In the genomic region with DNA sequence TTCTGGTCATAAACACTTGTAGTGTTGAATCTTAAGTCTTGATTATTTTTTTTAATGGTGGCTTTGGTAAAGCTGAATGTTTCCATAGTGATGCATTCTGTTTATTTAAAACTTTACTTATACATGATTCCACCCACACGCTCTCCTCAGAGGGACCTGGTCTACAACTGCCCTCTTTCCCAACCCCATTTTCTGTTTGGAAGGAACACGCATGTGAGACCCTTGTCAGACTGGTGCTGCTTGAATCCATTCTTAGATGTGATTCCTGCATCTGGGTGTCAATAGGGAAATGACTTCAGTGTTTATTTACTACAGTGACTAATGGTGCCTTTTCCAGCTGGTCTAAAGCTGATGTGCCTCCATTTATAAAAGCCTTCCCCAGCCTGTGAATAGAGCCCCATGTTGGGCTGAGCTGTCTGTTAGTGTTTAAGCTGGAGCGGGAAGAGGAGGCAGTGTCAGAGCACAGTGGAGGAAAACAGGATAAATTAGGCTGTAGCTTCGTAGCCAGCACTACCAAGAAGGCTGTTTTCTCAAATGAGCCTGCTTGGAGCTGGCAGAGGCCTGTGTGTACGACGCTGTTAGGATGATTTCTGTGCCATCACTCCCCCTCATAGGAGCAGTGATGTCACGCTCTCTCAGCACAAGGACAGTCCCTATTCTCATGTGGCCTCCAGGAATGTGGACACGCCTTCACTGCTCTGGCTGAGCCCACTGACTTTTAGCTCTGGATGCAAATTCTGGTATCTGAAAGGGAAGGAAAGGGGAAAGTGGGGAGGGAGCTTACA, we compare ENCODE assay signal across 8 cellular contexts. TPM values are rescaled to one million over a fixed set of nuclear protein-coding genes. Genes with fewer than 3 reads are reported as not detected.
A peak's percentile ranks its signal among the peaks of the same experiment; 100 is the strongest.
DNase-seq lines count a peak whose midpoint lies in the region; ATAC-seq and TF ChIP-seq lines count a peak whose summit lies in the region.

No MANE protein-coding gene starts in this region.

- in situ Hi-C loops in ACHN (cut with HindIII; ENCODE audit: low pct_ligation_motif_present, low pct_unique_long_range_greater_than_20kb, low sequenced_read_pairs) = no loop called here

- intact Hi-C loops in head of caudate nucleus (cut with DNase I) = no loop called here
- intact Hi-C loops in activated T-helper 2 cell treated with anti-CD3 and anti-CD28 coated beads, Interferon-gamma antibody, Interleukin-2, Interleukin-4, amounts not matched to agents 10 μg/mL and 5 μg/mL and 100 μg/mL, durations not matched to agents 14 hours and 24 hours and 36 hours (cut with micrococcal nuclease) = no loop called here

- POLR2A ChIA-PET in WTC11 (lab: Charles Lee) = interaction anchor here (0.6 kb wide), 1 partner anchor 23 kb away, joined by 4 read pairs; no protein-coding TSS in a partner anchor

- no peaks in the 10 kb centered on the region for H3K27me3 Mint-ChIP-seq in WTC11 (ENCODE audit: low read depth)
- no peaks in the 10 kb centered on the region for H3K27me3 Mint-ChIP-seq in activated T-helper 2 cell treated with anti-CD3 and anti-CD28 coated beads, Interferon-gamma antibody, Interleukin-2, Interleukin-4, amounts not matched to agents 10 μg/mL and 5 μg/mL and 100 μg/mL, durations not matched to agents 14 hours and 24 hours and 36 hours (ENCODE audit: low read depth)

- no peak overlapping the region for H3K4me3 Mint-ChIP-seq in WTC11
- no peak overlapping the region for H3K4me3 Mint-ChIP-seq in activated T-helper 2 cell treated with anti-CD3 and anti-CD28 coated beads, Interferon-gamma antibody, Interleukin-2, Interleukin-4, amounts not matched to agents 10 μg/mL and 5 μg/mL and 100 μg/mL, durations not matched to agents 14 hours and 24 hours and 36 hours (ENCODE audit: low read depth)

- no peak for TF ChIP-seq CTCF in WTC11 (IDR thresholded peaks at IDR 0.05)
- no peak for TF ChIP-seq CTCF in omental fat pad (IDR thresholded peaks at IDR 0.05)

- H3K9me3 Mint-ChIP-seq in WTC11 = no peaks in the 10 kb centered on the region
- H3K9me3 Mint-ChIP-seq in activated T-helper 2 cell treated with anti-CD3 and anti-CD28 coated beads, Interferon-gamma antibody, Interleukin-2, Interleukin-4, amounts not matched to agents 10 μg/mL and 5 μg/mL and 100 μg/mL, durations not matched to agents 14 hours and 24 hours and 36 hours = no peaks in the 10 kb centered on the region

- DNase-seq in AG08396 (ENCODE audit: low spot score) = peak; percentile 67
- DNase-seq in WTC11 (ENCODE audit: low spot score) = no peak
- DNase-seq in head of caudate nucleus = peak in 33 of 42 donors; percentile 28 to 85 (median 60)
- no peak for DNase-seq in omental fat pad (ENCODE audit: low spot score)
- DNase-seq in cerebellar nuclear complex (lab: John Stamatoyannopoulos, UW) = no peak
- DNase-seq in ACHN = no peak
- no peak for DNase-seq in activated T-helper 2 cell treated with anti-CD3 and anti-CD28 coated beads, Interferon-gamma antibody, Interleukin-2, Interleukin-4, amounts not matched to agents 10 μg/mL and 5 μg/mL and 100 μg/mL, durations not matched to agents 14 hours and 24 hours and 36 hours (ENCODE audit: low spot score)

- peak; percentile 19 for ATAC-seq in WTC11
- peak; percentile 21 for ATAC-seq in omental fat pad (ENCODE audit: low FRiP score)
- ATAC-seq in HG02763 (IDR thresholded peaks at IDR 0.05; ENCODE audit: unreplicated experiment) = no peak

- H3K27ac Mint-ChIP-seq in WTC11 = peak overlapping the region; percentile 57; the same call in 1 of the 2 replicates
- H3K27ac Mint-ChIP-seq in activated T-helper 2 cell treated with anti-CD3 and anti-CD28 coated beads, Interferon-gamma antibody, Interleukin-2, Interleukin-4, amounts not matched to agents 10 μg/mL and 5 μg/mL and 100 μg/mL, durations not matched to agents 14 hours and 24 hours and 36 hours = no peak overlapping the region

- H3K4me1 Mint-ChIP-seq in WTC11 = peaks cover 22% of the 10 kb centered on the region
- peaks cover 9% of the 10 kb centered on the region for H3K4me1 Mint-ChIP-seq in activated T-helper 2 cell treated with anti-CD3 and anti-CD28 coated beads, Interferon-gamma antibody, Interleukin-2, Interleukin-4, amounts not matched to agents 10 μg/mL and 5 μg/mL and 100 μg/mL, durations not matched to agents 14 hours and 24 hours and 36 hours (ENCODE audit: low read depth)

- CTCF ChIA-PET in WTC11 (lab: Charles Lee) = interaction anchor here (0.8 to 4.2 kb wide), 15 partner anchors 9 to 351 kb away, joined by 3 to 20 read pairs (median 6); a partner anchor contains a TSS

- peaks cover 2% of the 10 kb centered on the region; the same call in 1 of the 2 replicates for H3K36me3 Mint-ChIP-seq in WTC11
- H3K36me3 Mint-ChIP-seq in activated T-helper 2 cell treated with anti-CD3 and anti-CD28 coated beads, Interferon-gamma antibody, Interleukin-2, Interleukin-4, amounts not matched to agents 10 μg/mL and 5 μg/mL and 100 μg/mL, durations not matched to agents 14 hours and 24 hours and 36 hours (ENCODE audit: low read depth) = peaks cover 20% of the 10 kb centered on the region

TF ChIP-seq in WTC11, 78 proteins besides CTCF, POLR2A, EP300 and RAD21:
- TF ChIP-seq, protein P1, sequence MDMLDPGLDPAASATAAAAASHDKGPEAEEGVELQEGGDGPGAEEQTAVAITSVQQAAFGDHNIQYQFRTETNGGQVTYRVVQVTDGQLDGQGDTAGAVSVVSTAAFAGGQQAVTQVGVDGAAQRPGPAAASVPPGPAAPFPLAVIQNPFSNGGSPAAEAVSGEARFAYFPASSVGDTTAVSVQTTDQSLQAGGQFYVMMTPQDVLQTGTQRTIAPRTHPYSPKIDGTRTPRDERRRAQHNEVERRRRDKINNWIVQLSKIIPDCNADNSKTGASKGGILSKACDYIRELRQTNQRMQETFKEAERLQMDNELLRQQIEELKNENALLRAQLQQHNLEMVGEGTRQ (CRISPR knock-in tag; IDR thresholded peaks at IDR 0.05) = no peak
- no peak for TF ChIP-seq ESRRA (CRISPR knock-in tag; IDR thresholded peaks at IDR 0.05; ENCODE audit: borderline replicate concordance)
- TF ChIP-seq TP53 (CRISPR knock-in tag; IDR thresholded peaks at IDR 0.05) = no peak
- TF ChIP-seq CREM (CRISPR knock-in tag; IDR thresholded peaks at IDR 0.05) = no peak
- TF ChIP-seq ELF4 (CRISPR knock-in tag; IDR thresholded peaks at IDR 0.05; ENCODE audit: low read depth) = no peak
- TF ChIP-seq, protein P2, sequence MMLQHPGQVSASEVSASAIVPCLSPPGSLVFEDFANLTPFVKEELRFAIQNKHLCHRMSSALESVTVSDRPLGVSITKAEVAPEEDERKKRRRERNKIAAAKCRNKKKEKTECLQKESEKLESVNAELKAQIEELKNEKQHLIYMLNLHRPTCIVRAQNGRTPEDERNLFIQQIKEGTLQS (CRISPR knock-in tag; conservative IDR thresholded peaks at IDR 0.05) = no peak
- TF ChIP-seq, protein P3, sequence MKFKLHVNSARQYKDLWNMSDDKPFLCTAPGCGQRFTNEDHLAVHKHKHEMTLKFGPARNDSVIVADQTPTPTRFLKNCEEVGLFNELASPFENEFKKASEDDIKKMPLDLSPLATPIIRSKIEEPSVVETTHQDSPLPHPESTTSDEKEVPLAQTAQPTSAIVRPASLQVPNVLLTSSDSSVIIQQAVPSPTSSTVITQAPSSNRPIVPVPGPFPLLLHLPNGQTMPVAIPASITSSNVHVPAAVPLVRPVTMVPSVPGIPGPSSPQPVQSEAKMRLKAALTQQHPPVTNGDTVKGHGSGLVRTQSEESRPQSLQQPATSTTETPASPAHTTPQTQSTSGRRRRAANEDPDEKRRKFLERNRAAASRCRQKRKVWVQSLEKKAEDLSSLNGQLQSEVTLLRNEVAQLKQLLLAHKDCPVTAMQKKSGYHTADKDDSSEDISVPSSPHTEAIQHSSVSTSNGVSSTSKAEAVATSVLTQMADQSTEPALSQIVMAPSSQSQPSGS (CRISPR knock-in tag; IDR thresholded peaks at IDR 0.05; ENCODE audit: borderline replicate concordance, low read depth) = no peak
- TF ChIP-seq HMGA2 (CRISPR knock-in tag; IDR thresholded peaks at IDR 0.05) = no peak
- TF ChIP-seq TEAD4 (CRISPR knock-in tag; IDR thresholded peaks at IDR 0.05) = no peak
- no peak for TF ChIP-seq NR1H2 (CRISPR knock-in tag; IDR thresholded peaks at IDR 0.05)
- TF ChIP-seq FOXK1 (CRISPR knock-in tag; IDR thresholded peaks at IDR 0.05) = no peak

RNA-seq across cellular contexts. Expression of a gene that starts 18.9 kb away (rescaled TPM):
- total RNA-seq in WTC11 (2021) = 2.9 to 3.2 TPM (median 2.9 TPM) in 3 replicates
- 100 to 1,000 TPM; 127 to 489 (median 243) TPM for total RNA-seq in omental fat pad
- 2.2 and 2.8 TPM in 2 replicates for total RNA-seq in activated T-helper 2 cell treated with anti-CD3 and anti-CD28 coated beads, Interferon-gamma antibody, Interleukin-2, Interleukin-4, amounts not matched to agents 10 μg/mL and 5 μg/mL and 100 μg/mL, durations not matched to agents 14 hours and 24 hours and 36 hours

RNA-seq across cellular contexts. Expression of a gene that starts 42.9 kb away (rescaled TPM):
- total RNA-seq in WTC11 (2021) = 11.0 to 13.3 TPM (median 12.3 TPM) in 3 replicates
- 10 to 100 TPM; 26.3 to 39.9 (median 29.6) TPM for total RNA-seq in omental fat pad
- 32.2 and 32.7 TPM in 2 replicates for total RNA-seq in activated T-helper 2 cell treated with anti-CD3 and anti-CD28 coated beads, Interferon-gamma antibody, Interleukin-2, Interleukin-4, amounts not matched to agents 10 μg/mL and 5 μg/mL and 100 μg/mL, durations not matched to agents 14 hours and 24 hours and 36 hours

Comparison
In these comparisons a context has a peak if more than half of its experiments do, and no peak if none do; other contexts are left out.
1. DNase-seq: peak in AG08396 (single experiment) and head of caudate nucleus (33 of 42); none in WTC11 (single experiment), omental fat pad (single experiment), cerebellar nuclear complex (0 of 2), ACHN (single experiment) and activated T-helper 2 cell treated with anti-CD3 and anti-CD28 coated beads, Interferon-gamma antibody, Interleukin-2, Interleukin-4, amounts not matched to agents 10 μg/mL and 5 μg/mL and 100 μg/mL, durations not matched to agents 14 hours and 24 hours and 36 hours (single experiment).
2. RNA of a gene that starts 18.9 kb away (total RNA-seq): 127 to 489 TPM in omental fat pad; 2.9 to 3.2 TPM in WTC11 and 2.2 to 2.8 TPM in activated T-helper 2 cell treated with anti-CD3 and anti-CD28 coated beads, Interferon-gamma antibody, Interleukin-2, Interleukin-4, amounts not matched to agents 10 μg/mL and 5 μg/mL and 100 μg/mL, durations not matched to agents 14 hours and 24 hours and 36 hours; every median in the first group is over 10 times any median in the second.